Comparison of ENCODE assay signal across 7 cellular contexts in the genomic region with DNA sequence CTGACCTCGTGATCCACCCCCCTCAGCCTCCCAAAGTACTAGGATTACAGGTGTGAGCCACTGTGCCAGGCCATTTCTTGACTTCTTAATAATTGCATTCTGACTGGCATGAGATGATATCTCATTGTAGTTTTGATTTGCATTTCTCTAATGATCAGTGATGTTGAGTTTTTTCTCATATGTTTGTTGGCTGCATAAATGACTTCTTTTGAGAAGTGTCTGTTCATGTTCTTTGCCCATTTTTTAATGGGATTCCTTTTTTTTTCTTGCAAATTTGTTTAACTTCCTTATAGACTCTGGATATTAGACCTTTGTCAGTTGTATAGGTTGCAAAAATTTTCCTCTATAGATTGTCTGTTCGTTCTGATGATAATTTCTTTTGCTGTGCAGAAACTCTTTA. TPM values are rescaled to one million over a fixed set of nuclear protein-coding genes. Genes with fewer than 3 reads are reported as not detected.
"Had no signal": no experiment of that assay in that cellular context is flagged by ENCODE, and none has a peak within 500 bp of the region (broad histone marks: within the 10 kb centered on the region; RNA-seq: fewer than 3 reads in every experiment).

No MANE protein-coding gene starts in this region.

RNA-seq across cellular contexts. Expression of a gene that starts 7.4 kb away (rescaled TPM):
- total RNA-seq: kidney epithelial cell, left lobe of liver, liver, lung microvascular endothelial cell, mononuclear cell, mucosa of gallbladder had no signal
- polyA plus RNA-seq: immature natural killer cell, liver had no signal
